In the genomic region with DNA sequence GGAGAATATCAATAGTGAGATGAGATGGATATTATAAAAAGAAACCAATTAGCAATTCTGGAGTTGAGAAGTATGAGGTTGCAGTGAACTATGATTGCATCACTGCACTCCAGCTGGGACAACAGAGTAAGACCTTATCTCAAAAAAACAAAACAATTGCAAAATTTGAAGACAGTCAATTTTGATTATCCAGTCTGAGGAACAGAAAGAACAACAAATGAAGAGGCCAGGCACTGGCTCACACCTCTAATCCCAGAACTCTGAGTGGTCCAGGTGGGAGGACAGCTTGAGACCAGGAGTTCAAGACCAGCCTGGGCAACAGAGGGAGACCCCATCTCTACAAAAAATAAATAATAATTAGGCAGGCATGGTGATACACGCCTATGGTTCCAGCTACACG, we compare ENCODE assay signal across 1 cellular context.
TF ChIP-seq lines count a peak whose summit lies in the region.

No MANE protein-coding gene starts in this region.

TF ChIP-seq in GM12878, 131 proteins besides CTCF, POLR2A, EP300 and RAD21:
- TF ChIP-seq HDAC2 (IDR thresholded peaks at IDR 0.05) (no peak), POU2F2 (IDR thresholded peaks at IDR 0.05; ENCODE audit: borderline replicate concordance, low read depth, low read length) (no peak), MYC (IDR thresholded peaks at IDR 0.05; ENCODE audit: insufficient read depth, insufficient read length, insufficient replicate concordance, low read length, severe bottlenecking) (no peak), GABPA (IDR thresholded peaks at IDR 0.05; ENCODE audit: low read depth) (no peak), ATF7 (IDR thresholded peaks at IDR 0.05; ENCODE audit: low read depth) (no peak), BMI1 (IDR thresholded peaks at IDR 0.05; ENCODE audit: borderline replicate concordance) (no peak), HDAC6 (IDR thresholded peaks at IDR 0.05; ENCODE audit: unreplicated experiment) (no peak), CBX5 (IDR thresholded peaks at IDR 0.05; ENCODE audit: low read depth) (no peak), EGR1 (IDR thresholded peaks at IDR 0.05; ENCODE audit: borderline replicate concordance in 1 of 2, low read depth in 2 of 2, low read length in 2 of 2) (no peak), SP1 (IDR thresholded peaks at IDR 0.05; ENCODE audit: low read depth, low read length) (no peak), ZNF217 (IDR thresholded peaks at IDR 0.05) (no peak), ZNF622 (IDR thresholded peaks at IDR 0.05) (no peak), SMAD1 (IDR thresholded peaks at IDR 0.05; ENCODE audit: low read depth, partially characterized antibody) (no peak), FOXM1 (IDR thresholded peaks at IDR 0.05; ENCODE audit: low read depth, low read length) (no peak)
- TF ChIP-seq, protein P1, sequence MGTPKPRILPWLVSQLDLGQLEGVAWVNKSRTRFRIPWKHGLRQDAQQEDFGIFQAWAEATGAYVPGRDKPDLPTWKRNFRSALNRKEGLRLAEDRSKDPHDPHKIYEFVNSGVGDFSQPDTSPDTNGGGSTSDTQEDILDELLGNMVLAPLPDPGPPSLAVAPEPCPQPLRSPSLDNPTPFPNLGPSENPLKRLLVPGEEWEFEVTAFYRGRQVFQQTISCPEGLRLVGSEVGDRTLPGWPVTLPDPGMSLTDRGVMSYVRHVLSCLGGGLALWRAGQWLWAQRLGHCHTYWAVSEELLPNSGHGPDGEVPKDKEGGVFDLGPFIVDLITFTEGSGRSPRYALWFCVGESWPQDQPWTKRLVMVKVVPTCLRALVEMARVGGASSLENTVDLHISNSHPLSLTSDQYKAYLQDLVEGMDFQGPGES (IDR thresholded peaks at IDR 0.05) = no peak
- TF ChIP-seq, protein P2, sequence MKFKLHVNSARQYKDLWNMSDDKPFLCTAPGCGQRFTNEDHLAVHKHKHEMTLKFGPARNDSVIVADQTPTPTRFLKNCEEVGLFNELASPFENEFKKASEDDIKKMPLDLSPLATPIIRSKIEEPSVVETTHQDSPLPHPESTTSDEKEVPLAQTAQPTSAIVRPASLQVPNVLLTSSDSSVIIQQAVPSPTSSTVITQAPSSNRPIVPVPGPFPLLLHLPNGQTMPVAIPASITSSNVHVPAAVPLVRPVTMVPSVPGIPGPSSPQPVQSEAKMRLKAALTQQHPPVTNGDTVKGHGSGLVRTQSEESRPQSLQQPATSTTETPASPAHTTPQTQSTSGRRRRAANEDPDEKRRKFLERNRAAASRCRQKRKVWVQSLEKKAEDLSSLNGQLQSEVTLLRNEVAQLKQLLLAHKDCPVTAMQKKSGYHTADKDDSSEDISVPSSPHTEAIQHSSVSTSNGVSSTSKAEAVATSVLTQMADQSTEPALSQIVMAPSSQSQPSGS (IDR thresholded peaks at IDR 0.05; ENCODE audit: low read length) = no peak
- TF ChIP-seq, protein P3, sequence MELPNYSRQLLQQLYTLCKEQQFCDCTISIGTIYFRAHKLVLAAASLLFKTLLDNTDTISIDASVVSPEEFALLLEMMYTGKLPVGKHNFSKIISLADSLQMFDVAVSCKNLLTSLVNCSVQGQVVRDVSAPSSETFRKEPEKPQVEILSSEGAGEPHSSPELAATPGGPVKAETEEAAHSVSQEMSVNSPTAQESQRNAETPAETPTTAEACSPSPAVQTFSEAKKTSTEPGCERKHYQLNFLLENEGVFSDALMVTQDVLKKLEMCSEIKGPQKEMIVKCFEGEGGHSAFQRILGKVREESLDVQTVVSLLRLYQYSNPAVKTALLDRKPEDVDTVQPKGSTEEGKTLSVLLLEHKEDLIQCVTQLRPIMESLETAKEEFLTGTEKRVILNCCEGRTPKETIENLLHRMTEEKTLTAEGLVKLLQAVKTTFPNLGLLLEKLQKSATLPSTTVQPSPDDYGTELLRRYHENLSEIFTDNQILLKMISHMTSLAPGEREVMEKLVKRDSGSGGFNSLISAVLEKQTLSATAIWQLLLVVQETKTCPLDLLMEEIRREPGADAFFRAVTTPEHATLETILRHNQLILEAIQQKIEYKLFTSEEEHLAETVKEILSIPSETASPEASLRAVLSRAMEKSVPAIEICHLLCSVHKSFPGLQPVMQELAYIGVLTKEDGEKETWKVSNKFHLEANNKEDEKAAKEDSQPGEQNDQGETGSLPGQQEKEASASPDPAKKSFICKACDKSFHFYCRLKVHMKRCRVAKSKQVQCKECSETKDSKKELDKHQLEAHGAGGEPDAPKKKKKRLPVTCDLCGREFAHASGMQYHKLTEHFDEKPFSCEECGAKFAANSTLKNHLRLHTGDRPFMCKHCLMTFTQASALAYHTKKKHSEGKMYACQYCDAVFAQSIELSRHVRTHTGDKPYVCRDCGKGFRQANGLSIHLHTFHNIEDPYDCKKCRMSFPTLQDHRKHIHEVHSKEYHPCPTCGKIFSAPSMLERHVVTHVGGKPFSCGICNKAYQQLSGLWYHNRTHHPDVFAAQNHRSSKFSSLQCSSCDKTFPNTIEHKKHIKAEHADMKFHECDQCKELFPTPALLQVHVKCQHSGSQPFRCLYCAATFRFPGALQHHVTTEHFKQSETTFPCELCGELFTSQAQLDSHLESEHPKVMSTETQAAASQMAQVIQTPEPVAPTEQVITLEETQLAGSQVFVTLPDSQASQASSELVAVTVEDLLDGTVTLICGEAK (IDR thresholded peaks at IDR 0.05; ENCODE audit: borderline replicate concordance) = no peak
- TF ChIP-seq, protein P4, sequence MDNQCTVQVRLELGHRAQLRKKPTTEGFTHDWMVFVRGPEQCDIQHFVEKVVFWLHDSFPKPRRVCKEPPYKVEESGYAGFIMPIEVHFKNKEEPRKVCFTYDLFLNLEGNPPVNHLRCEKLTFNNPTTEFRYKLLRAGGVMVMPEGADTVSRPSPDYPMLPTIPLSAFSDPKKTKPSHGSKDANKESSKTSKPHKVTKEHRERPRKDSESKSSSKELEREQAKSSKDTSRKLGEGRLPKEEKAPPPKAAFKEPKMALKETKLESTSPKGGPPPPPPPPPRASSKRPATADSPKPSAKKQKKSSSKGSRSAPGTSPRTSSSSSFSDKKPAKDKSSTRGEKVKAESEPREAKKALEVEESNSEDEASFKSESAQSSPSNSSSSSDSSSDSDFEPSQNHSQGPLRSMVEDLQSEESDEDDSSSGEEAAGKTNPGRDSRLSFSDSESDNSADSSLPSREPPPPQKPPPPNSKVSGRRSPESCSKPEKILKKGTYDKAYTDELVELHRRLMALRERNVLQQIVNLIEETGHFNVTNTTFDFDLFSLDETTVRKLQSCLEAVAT (IDR thresholded peaks at IDR 0.05) = no peak
- TF ChIP-seq, protein P5, sequence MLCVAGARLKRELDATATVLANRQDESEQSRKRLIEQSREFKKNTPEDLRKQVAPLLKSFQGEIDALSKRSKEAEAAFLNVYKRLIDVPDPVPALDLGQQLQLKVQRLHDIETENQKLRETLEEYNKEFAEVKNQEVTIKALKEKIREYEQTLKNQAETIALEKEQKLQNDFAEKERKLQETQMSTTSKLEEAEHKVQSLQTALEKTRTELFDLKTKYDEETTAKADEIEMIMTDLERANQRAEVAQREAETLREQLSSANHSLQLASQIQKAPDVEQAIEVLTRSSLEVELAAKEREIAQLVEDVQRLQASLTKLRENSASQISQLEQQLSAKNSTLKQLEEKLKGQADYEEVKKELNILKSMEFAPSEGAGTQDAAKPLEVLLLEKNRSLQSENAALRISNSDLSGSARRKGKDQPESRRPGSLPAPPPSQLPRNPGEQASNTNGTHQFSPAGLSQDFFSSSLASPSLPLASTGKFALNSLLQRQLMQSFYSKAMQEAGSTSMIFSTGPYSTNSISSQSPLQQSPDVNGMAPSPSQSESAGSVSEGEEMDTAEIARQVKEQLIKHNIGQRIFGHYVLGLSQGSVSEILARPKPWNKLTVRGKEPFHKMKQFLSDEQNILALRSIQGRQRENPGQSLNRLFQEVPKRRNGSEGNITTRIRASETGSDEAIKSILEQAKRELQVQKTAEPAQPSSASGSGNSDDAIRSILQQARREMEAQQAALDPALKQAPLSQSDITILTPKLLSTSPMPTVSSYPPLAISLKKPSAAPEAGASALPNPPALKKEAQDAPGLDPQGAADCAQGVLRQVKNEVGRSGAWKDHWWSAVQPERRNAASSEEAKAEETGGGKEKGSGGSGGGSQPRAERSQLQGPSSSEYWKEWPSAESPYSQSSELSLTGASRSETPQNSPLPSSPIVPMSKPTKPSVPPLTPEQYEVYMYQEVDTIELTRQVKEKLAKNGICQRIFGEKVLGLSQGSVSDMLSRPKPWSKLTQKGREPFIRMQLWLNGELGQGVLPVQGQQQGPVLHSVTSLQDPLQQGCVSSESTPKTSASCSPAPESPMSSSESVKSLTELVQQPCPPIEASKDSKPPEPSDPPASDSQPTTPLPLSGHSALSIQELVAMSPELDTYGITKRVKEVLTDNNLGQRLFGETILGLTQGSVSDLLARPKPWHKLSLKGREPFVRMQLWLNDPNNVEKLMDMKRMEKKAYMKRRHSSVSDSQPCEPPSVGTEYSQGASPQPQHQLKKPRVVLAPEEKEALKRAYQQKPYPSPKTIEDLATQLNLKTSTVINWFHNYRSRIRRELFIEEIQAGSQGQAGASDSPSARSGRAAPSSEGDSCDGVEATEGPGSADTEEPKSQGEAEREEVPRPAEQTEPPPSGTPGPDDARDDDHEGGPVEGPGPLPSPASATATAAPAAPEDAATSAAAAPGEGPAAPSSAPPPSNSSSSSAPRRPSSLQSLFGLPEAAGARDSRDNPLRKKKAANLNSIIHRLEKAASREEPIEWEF (IDR thresholded peaks at IDR 0.05; ENCODE audit: insufficient replicate concordance, low read depth, low read length) = no peak
